Comparison of ENCODE assay signal across 9 cellular contexts in genomic region chr6:52155791-52156576, GRCh38. TPM values are rescaled to one million over a fixed set of nuclear protein-coding genes. Genes with fewer than 3 reads are reported as not detected.
DNase-seq lines count a peak whose midpoint lies in the region; ATAC-seq and TF ChIP-seq lines count a peak whose summit lies in the region.
"Had no signal": no experiment of that assay in that cellular context is flagged by ENCODE, and none has a peak within 500 bp of the region (broad histone marks: within the 10 kb centered on the region; RNA-seq: fewer than 3 reads in every experiment).

No MANE protein-coding gene starts in this region.

- no peak overlapping the region for H3K4me2 ChIP-seq in smooth muscle cell

- DNase-seq in GM13977 (ENCODE audit: low spot score) (peak; percentile 27), HT1080 (ENCODE audit: low read depth) (peak; percentile 87), epithelial cell of esophagus (ENCODE audit: low read depth) (peak; percentile 48), H7 (no peak), smooth muscle cell (lab: John Stamatoyannopoulos, UW; ENCODE audit: unreplicated experiment) (no peak), hepatic stellate cell (ENCODE audit: low spot score) (no peak), NCI-H1105 (lab: John Stamatoyannopoulos, UW) (no peak)

- ATAC-seq in GM21619 (IDR thresholded peaks at IDR 0.05; ENCODE audit: unreplicated experiment) = peak; percentile 88

- H3K9me3 ChIP-seq in smooth muscle cell (replicated peaks; ENCODE audit: low read depth) = no peaks in the 10 kb centered on the region

- H3K27me3 ChIP-seq in H7 (ENCODE audit: control insufficient read depth, insufficient read depth, low read length) (no peaks in the 10 kb centered on the region), smooth muscle cell (ENCODE audit: low read depth) (no peaks in the 10 kb centered on the region)

- H3F3A ChIP-seq in smooth muscle cell (ENCODE audit: low read depth) = no peaks in the 10 kb centered on the region

- H4K20me1 ChIP-seq in smooth muscle cell (ENCODE audit: low read depth) = no peaks in the 10 kb centered on the region

- H3K4me3 ChIP-seq in epithelial cell of esophagus (ENCODE audit: low read length) = no peak overlapping the region
- no peak overlapping the region for H3K4me3 ChIP-seq in H7 (ENCODE audit: insufficient read depth, low read depth, low read length)
- no peak overlapping the region for H3K4me3 ChIP-seq in smooth muscle cell

- no peaks in the 10 kb centered on the region for H3K4me1 ChIP-seq in smooth muscle cell (ENCODE audit: low read depth)

- H3K36me3 ChIP-seq in H7 (replicated peaks; ENCODE audit: control insufficient read depth, insufficient read depth, low read length) (no peaks in the 10 kb centered on the region), smooth muscle cell (ENCODE audit: low read depth) (no peaks in the 10 kb centered on the region)

- no peak overlapping the region for H2AFZ ChIP-seq in smooth muscle cell (ENCODE audit: low read depth)

- TF ChIP-seq CTCF in GM13977 (IDR thresholded peaks at IDR 0.05; ENCODE audit: extremely low read depth, insufficient read depth, missing control alignments) (no peak), epithelial cell of esophagus (IDR thresholded peaks at IDR 0.05; ENCODE audit: insufficient read depth, low read depth, low read length, missing control alignments) (no peak), smooth muscle cell (IDR thresholded peaks at IDR 0.05; ENCODE audit: borderline replicate concordance, insufficient read depth, poor library complexity, severe bottlenecking) (no peak)

- H3K9ac ChIP-seq in smooth muscle cell (ENCODE audit: low read depth) = no peak overlapping the region

- in situ Hi-C loops in GM13977 (cut with MboI; ENCODE audit: low pct_unique_long_range_greater_than_20kb, low sequenced_read_pairs, unreplicated experiment) = no loop called here

- WGBS in smooth muscle cell (ENCODE audit: low lambda C conversion rate) = 64% methylated on average over 7 of the region's 7 CpGs

- no peak overlapping the region for H3K27ac ChIP-seq in smooth muscle cell (ENCODE audit: low read depth)

- no peaks in the 10 kb centered on the region for H3K79me2 ChIP-seq in smooth muscle cell (ENCODE audit: low read depth)

RNA-seq across cellular contexts. Expression of gene IL17A, which starts 30.2 kb away (rescaled TPM):
- total RNA-seq in HT1080 (2014; rRNA removed; shearing (Covaris generic)) = not detected in 2 replicates
- polyA plus RNA-seq in HT1080 (2015; cell fraction: cytosol; rRNA removed) = not detected in 2 replicates
- not detected in 2 replicates for polyA plus RNA-seq in HT1080 (2015; cell fraction: nucleus; rRNA removed)
- total RNA-seq in H7 (2014; rRNA removed; shearing (Covaris generic)) = 0.03 TPM in 1 of 2 replicates, not detected in the other
- total RNA-seq in smooth muscle cell = not detected in 2 replicates
- polyA plus RNA-seq in smooth muscle cell = not detected in 2 replicates
- polyA plus RNA-seq: IgD-negative memory B cell had no signal

Comparison
In these comparisons a context has a peak if more than half of its experiments do, and no peak if none do; other contexts are left out.
1. DNase-seq: peak in GM13977 (single experiment), HT1080 (single experiment) and epithelial cell of esophagus (single experiment); none in H7 (single experiment), smooth muscle cell (single experiment), hepatic stellate cell (single experiment) and NCI-H1105 (single experiment).